1 cellular context compared by ENCODE assay signal in the genomic region with DNA sequence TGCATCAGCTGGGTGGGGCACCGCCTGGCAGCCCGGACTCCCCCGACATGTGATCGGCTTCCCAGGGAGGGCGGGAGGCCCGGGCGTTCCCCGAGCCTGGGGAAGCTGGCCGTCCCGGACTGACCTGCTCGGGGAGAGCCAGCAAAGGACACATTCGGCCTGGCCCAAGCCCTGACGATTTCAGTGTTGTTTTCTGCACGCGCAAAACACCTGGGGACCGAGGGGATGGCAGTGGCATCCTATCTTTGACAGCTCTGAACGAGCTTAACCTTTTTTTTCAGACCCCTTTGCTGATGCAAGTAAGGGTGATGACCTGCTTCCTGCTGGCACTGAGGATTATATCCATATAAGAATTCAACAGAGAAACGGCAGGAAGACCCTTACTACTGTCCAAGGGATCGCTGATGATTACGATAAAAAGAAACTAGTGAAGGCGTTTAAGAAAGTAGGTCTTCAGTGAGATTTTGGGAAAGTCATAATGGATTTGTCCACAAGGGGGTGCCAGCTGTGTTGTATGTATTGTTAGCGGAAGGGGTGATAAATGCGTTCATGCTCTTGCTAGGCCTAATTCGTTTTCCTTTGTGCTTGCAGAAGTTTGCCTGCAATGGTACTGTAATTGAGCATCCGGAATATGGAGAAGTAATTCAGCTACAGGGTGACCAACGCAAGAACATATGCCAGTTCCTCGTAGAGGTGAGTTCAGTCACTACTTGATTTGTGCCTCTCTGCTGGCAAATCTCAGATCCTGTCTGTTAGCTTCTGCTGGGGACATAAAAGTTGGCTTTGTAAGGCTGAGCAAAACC.
TF ChIP-seq lines count a peak whose summit lies in the region.

No MANE protein-coding gene starts in this region.

TF ChIP-seq in HepG2, 621 proteins besides CTCF, POLR2A, EP300 and RAD21 (continued from another document and continues in another):
- TF ChIP-seq ZNF468 (CRISPR knock-in tag; IDR thresholded peaks at IDR 0.05) (0 out of 2 replicates have a peak, but pooled peaks have one; percentile 12), ZNF33B (CRISPR knock-in tag; IDR thresholded peaks at IDR 0.05) (no peak), REL (CRISPR knock-in tag; conservative IDR thresholded peaks at IDR 0.05) (peak; percentile 7; the same call in 1 of the 2 replicates), CBX2 (IDR thresholded peaks at IDR 0.05; ENCODE audit: low read depth, low read length) (no peak), CBX2 (CRISPR knock-in tag; IDR thresholded peaks at IDR 0.05; ENCODE audit: low read depth) (no peak), RFX1 (IDR thresholded peaks at IDR 0.05) (no peak), ZNF280B (CRISPR knock-in tag; IDR thresholded peaks at IDR 0.05; ENCODE audit: borderline replicate concordance) (no peak; the same call in 1 of the 2 replicates), ZNF788 (CRISPR knock-in tag; IDR thresholded peaks at IDR 0.05; ENCODE audit: borderline replicate concordance) (no peak; the same call in 1 of the 2 replicates), ZNF781 (CRISPR knock-in tag; IDR thresholded peaks at IDR 0.05; ENCODE audit: borderline replicate concordance, not compliant biosample characterization) (no peak), MTF1 (CRISPR knock-in tag; IDR thresholded peaks at IDR 0.05) (no peak), CC2D1A (CRISPR knock-in tag; IDR thresholded peaks at IDR 0.05) (no peak), ZNF3 (CRISPR knock-in tag; IDR thresholded peaks at IDR 0.05) (no peak), FOXA1 (IDR thresholded peaks at IDR 0.05) (no peak), FOXA1 (CRISPR knock-in tag; IDR thresholded peaks at IDR 0.05) (no peak), HOXA3 (CRISPR knock-in tag; IDR thresholded peaks at IDR 0.05) (no peak), NR1H2 (CRISPR knock-in tag; IDR thresholded peaks at IDR 0.05; ENCODE audit: borderline replicate concordance, low read depth) (no peak), AHR (CRISPR knock-in tag; IDR thresholded peaks at IDR 0.05) (peak; percentile 4; the same call in 1 of the 2 replicates), PTBP1 (IDR thresholded peaks at IDR 0.05; ENCODE audit: low read depth, low read length, poor library complexity, severe bottlenecking) (no peak), ATF6 (CRISPR knock-in tag; conservative IDR thresholded peaks at IDR 0.05) (0 out of 2 replicates have a peak, but pooled peaks have one; percentile 27), ZNF432 (CRISPR knock-in tag; IDR thresholded peaks at IDR 0.05; ENCODE audit: borderline replicate concordance) (no peak), ZNF329 (CRISPR knock-in tag; IDR thresholded peaks at IDR 0.05; ENCODE audit: low read depth) (no peak; the same call in 1 of the 2 replicates), POLR2G (IDR thresholded peaks at IDR 0.05; ENCODE audit: low read depth, low read length) (no peak), FOXO1 (CRISPR knock-in tag; IDR thresholded peaks at IDR 0.05) (no peak), SP1 (IDR thresholded peaks at IDR 0.05) (no peak), SP1 (CRISPR knock-in tag; IDR thresholded peaks at IDR 0.05) (no peak), SNAI1 (CRISPR knock-in tag; IDR thresholded peaks at IDR 0.05; ENCODE audit: borderline replicate concordance) (no peak; the same call in 1 of the 2 replicates), ZNF121 (CRISPR knock-in tag; IDR thresholded peaks at IDR 0.05) (no peak), ZNF282 (IDR thresholded peaks at IDR 0.05; ENCODE audit: partially characterized antibody) (no peak), ZNF20 (CRISPR knock-in tag; IDR thresholded peaks at IDR 0.05) (no peak), NFRKB (IDR thresholded peaks at IDR 0.05) (no peak), SOX13 (IDR thresholded peaks at IDR 0.05) (no peak; the same call in 1 of the 2 replicates), SOX13 (CRISPR knock-in tag; conservative IDR thresholded peaks at IDR 0.05 in 1 of 2, IDR thresholded peaks at IDR 0.05 in 1 of 2) (peak in 1 of 2 experiments; percentile 97; a peak in 2 of 4 replicates), KLF16 (CRISPR knock-in tag; IDR thresholded peaks at IDR 0.05) (peak in 1 of 2 experiments; percentile 13; a peak in 2 of 4 replicates), AKAP8 (CRISPR knock-in tag; IDR thresholded peaks at IDR 0.05) (peak; percentile 98), GFI1 (CRISPR knock-in tag; IDR thresholded peaks at IDR 0.05; ENCODE audit: borderline replicate concordance) (no peak), CHD4 (IDR thresholded peaks at IDR 0.05; ENCODE audit: borderline replicate concordance, low read length) (peak; percentile 29; the same call in 1 of the 2 replicates), TOPORS (CRISPR knock-in tag; IDR thresholded peaks at IDR 0.05) (0 out of 2 replicates have a peak, but pooled peaks have one; percentile 48)
- TF ChIP-seq, protein P1, sequence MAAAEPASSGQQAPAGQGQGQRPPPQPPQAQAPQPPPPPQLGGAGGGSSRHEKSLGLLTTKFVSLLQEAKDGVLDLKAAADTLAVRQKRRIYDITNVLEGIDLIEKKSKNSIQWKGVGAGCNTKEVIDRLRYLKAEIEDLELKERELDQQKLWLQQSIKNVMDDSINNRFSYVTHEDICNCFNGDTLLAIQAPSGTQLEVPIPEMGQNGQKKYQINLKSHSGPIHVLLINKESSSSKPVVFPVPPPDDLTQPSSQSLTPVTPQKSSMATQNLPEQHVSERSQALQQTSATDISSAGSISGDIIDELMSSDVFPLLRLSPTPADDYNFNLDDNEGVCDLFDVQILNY (CRISPR knock-in tag; conservative IDR thresholded peaks at IDR 0.05): no peak
- TF ChIP-seq, protein P2, sequence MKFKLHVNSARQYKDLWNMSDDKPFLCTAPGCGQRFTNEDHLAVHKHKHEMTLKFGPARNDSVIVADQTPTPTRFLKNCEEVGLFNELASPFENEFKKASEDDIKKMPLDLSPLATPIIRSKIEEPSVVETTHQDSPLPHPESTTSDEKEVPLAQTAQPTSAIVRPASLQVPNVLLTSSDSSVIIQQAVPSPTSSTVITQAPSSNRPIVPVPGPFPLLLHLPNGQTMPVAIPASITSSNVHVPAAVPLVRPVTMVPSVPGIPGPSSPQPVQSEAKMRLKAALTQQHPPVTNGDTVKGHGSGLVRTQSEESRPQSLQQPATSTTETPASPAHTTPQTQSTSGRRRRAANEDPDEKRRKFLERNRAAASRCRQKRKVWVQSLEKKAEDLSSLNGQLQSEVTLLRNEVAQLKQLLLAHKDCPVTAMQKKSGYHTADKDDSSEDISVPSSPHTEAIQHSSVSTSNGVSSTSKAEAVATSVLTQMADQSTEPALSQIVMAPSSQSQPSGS (CRISPR knock-in tag; IDR thresholded peaks at IDR 0.05): peak; percentile 30; the same call in 1 of the 2 replicates
- TF ChIP-seq, protein P3, sequence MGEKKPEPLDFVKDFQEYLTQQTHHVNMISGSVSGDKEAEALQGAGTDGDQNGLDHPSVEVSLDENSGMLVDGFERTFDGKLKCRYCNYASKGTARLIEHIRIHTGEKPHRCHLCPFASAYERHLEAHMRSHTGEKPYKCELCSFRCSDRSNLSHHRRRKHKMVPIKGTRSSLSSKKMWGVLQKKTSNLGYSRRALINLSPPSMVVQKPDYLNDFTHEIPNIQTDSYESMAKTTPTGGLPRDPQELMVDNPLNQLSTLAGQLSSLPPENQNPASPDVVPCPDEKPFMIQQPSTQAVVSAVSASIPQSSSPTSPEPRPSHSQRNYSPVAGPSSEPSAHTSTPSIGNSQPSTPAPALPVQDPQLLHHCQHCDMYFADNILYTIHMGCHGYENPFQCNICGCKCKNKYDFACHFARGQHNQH (CRISPR knock-in tag; IDR thresholded peaks at IDR 0.05): no peak
- TF ChIP-seq, protein P4, sequence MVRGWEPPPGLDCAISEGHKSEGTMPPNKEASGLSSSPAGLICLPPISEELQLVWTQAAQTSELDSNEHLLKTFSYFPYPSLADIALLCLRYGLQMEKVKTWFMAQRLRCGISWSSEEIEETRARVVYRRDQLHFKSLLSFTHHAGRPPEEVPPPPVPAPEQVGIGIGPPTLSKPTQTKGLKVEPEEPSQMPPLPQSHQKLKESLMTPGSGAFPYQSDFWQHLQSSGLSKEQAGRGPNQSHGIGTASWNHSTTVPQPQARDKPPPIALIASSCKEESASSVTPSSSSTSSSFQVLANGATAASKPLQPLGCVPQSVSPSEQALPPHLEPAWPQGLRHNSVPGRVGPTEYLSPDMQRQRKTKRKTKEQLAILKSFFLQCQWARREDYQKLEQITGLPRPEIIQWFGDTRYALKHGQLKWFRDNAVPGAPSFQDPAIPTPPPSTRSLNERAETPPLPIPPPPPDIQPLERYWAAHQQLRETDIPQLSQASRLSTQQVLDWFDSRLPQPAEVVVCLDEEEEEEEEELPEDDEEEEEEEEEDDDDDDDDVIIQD (CRISPR knock-in tag; IDR thresholded peaks at IDR 0.05; ENCODE audit: low read depth): peak; percentile 3; the same call in 1 of the 2 replicates
- TF ChIP-seq, protein P5, sequence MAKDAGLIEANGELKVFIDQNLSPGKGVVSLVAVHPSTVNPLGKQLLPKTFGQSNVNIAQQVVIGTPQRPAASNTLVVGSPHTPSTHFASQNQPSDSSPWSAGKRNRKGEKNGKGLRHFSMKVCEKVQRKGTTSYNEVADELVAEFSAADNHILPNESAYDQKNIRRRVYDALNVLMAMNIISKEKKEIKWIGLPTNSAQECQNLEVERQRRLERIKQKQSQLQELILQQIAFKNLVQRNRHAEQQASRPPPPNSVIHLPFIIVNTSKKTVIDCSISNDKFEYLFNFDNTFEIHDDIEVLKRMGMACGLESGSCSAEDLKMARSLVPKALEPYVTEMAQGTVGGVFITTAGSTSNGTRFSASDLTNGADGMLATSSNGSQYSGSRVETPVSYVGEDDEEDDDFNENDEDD (CRISPR knock-in tag; IDR thresholded peaks at IDR 0.05; ENCODE audit: borderline replicate concordance): 0 out of 2 replicates have a peak, but pooled peaks have one; percentile 21
